In genomic region chr12:4862809-4863208, GRCh38 we compare ENCODE assay signal across 1 cellular context.
A peak's percentile ranks its signal among the peaks of the same experiment; 100 is the strongest.
TF ChIP-seq lines count a peak whose summit lies in the region.

No MANE protein-coding gene starts in this region.

TF ChIP-seq in GM12878, 131 proteins besides CTCF, POLR2A, EP300 and RAD21 (continued from another document):
- TF ChIP-seq ZBTB33 (IDR thresholded peaks at IDR 0.05) (no peak), JUNB (IDR thresholded peaks at IDR 0.05) (peak; percentile 61), IKZF1 (conservative IDR thresholded peaks at IDR 0.05) (no peak)
